ENCODE assay signal across 1 cellular context in the genomic region with DNA sequence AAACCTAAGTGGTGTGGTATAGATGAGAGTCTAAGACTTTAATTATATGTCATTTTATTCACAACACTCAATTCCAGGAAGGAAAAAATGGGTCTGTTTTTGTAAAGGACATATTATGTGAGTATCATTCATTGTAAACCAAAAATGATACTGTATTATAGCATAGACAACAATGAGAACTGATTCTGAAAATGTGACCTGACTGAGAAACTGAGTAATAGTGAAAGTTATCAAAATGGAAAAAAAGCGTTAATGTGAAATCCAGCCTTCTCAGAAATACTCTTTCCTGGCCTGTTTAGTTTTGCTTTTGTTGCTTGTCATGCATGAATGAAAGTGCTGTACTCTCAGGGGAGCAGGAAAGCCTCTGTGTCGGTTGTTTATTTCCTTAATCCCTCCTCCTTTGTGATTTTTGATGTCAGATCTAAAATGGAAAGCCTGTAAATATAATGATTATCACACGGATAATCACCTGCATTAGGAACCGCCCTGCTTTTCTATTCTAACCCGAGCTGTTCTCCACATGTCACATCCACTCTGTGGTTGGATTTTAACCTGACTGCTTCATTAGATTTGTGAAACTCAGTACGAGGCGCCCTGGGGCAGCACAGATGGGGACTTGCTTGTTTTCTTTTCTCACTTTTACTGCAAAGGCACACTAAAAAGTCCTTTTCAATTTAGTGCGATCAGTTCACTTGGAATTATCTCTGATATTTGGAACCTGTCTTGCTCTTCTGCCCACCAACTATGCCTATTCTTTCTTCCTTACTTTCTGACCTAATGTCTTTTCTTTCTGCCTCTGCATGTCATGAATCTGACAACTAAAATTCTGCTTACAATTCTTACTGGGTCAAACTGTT.
A peak's percentile ranks its signal among the peaks of the same experiment; 100 is the strongest.
TF ChIP-seq lines count a peak whose summit lies in the region.

No MANE protein-coding gene starts in this region.

TF ChIP-seq in SK-N-SH, 30 proteins besides CTCF, POLR2A, EP300 and RAD21 (continued from another document):
- TF ChIP-seq MXI1 (IDR thresholded peaks at IDR 0.05; ENCODE audit: low read depth, low read length) (peak; percentile 28; the same call in 1 of the 2 replicates), JUND (IDR thresholded peaks at IDR 0.05) (no peak), GATA2 (CRISPR knock-in tag; IDR thresholded peaks at IDR 0.05) (peak; percentile 89), CHD2 (IDR thresholded peaks at IDR 0.05; ENCODE audit: low read length, partially characterized antibody) (peak; percentile 69), NFIC (IDR thresholded peaks at IDR 0.05; ENCODE audit: borderline replicate concordance) (no peak)
- TF ChIP-seq, protein P1, sequence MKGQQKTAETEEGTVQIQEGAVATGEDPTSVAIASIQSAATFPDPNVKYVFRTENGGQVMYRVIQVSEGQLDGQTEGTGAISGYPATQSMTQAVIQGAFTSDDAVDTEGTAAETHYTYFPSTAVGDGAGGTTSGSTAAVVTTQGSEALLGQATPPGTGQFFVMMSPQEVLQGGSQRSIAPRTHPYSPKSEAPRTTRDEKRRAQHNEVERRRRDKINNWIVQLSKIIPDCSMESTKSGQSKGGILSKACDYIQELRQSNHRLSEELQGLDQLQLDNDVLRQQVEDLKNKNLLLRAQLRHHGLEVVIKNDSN (IDR thresholded peaks at IDR 0.05; ENCODE audit: borderline replicate concordance, low read depth) = no peak
